8 cellular contexts compared by ENCODE assay signal in the genomic region with DNA sequence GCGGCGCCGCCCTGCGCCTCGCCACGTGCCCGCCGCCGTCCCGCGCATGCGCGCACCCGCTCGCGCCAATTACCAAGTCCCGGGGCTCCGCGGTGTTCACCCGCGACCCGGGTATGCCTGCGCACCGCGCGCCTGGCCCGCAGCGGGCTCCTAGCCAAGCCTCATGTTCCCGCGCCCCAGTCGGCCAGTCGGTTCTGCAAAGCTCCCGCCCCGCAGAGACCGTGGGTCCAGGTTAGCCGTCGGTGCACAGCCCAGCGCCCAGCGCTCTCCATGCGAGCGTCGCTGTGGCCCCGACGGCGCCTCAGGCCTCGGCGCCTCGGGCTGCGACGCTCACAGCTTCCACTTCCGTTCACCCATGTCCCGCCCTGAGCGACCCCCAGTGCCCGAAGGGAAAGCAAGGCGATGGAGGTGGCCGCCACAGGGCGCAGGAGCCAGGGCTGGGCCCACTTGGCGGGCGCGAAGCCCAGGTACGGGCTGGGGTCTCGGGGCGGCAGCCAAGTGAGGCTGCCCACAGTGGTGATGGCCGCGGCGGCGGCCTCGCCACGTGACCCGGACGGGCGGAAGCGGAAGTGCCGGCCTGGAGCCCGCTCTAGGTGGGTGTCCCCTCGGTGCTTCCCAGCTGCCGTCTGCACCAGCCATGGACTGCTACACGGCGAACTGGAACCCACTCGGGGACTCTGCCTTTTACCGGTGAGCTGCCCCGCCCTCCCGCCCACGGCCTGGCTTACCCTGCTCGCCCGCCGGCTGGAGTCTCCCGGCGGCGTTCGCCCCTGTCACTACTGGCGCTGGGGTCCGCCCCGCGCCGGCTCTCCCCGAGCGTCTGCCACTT. TPM values are rescaled to one million over a fixed set of nuclear protein-coding genes. Genes with fewer than 3 reads are reported as not detected.
DNase-seq lines count a peak whose midpoint lies in the region; ATAC-seq and TF ChIP-seq lines count a peak whose summit lies in the region.

A gene with protein sequence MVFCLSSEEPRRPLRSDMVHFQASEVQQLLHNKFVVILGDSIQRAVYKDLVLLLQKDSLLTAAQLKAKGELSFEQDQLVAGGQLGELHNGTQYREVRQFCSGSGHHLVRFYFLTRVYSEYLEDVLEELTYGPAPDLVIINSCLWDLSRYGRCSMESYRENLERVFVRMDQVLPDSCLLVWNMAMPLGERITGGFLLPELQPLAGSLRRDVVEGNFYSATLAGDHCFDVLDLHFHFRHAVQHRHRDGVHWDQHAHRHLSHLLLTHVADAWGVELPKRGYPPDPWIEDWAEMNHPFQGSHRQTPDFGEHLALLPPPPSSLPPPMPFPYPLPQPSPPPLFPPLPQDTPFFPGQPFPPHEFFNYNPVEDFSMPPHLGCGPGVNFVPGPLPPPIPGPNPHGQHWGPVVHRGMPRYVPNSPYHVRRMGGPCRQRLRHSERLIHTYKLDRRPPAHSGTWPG (minus strand): TSS at position 518 of the 829 bp plus-strand sequence. CDS start 743 bp downstream, outside the sequence.
A gene (plus strand): TSS at position 608 of the 829 bp plus-strand sequence. CDS start 30 bp downstream, at position 638.

- no peak for TF ChIP-seq CTCF in GM10266 (IDR thresholded peaks at IDR 0.05; ENCODE audit: control insufficient read depth, insufficient read depth, low read depth, missing control alignments)
- TF ChIP-seq CTCF in heart right ventricle (IDR thresholded peaks at IDR 0.05): no peak
- no peak for TF ChIP-seq CTCF in upper lobe of right lung (IDR thresholded peaks at IDR 0.05)

- H3K9ac ChIP-seq in adipocyte (ENCODE audit: low read length): peak within 1 kb of the TSS; percentile 86

- 3% methylated on average over 85 to 98 of the region's 98 CpGs for WGBS in heart right ventricle, 2 donors

- H3K27me3 ChIP-seq in adipocyte (replicated peaks; ENCODE audit: control insufficient read depth, insufficient read depth, low read length): no peaks in the 10 kb centered on the region
- no peaks in the 10 kb centered on the region for H3K27me3 ChIP-seq in heart right ventricle
- H3K27me3 ChIP-seq in upper lobe of right lung: no peaks in the 10 kb centered on the region

- peaks cover 16% of the 10 kb centered on the region for H3K4me1 ChIP-seq in adipocyte (ENCODE audit: control insufficient read depth, insufficient read depth, low read length)
- H3K4me1 ChIP-seq in heart right ventricle: peaks cover 0 to 23% (median 18%) of the 10 kb centered on the region in 9 donors
- peaks cover 16% of the 10 kb centered on the region for H3K4me1 ChIP-seq in upper lobe of right lung

- H3K9me3 ChIP-seq in adipocyte (ENCODE audit: control insufficient read depth, low read length) (no peaks in the 10 kb centered on the region), heart right ventricle (no peaks in the 10 kb centered on the region), upper lobe of right lung (no peaks in the 10 kb centered on the region)

- intact Hi-C loops in heart right ventricle (cut with DNase I): loop anchor here in 5 of 10 donors (2.0 to 10.0 kb wide), 5 partner anchors 86 to 188 kb away; a partner anchor contains a TSS
- intact Hi-C loops in posterior vena cava (cut with DNase I): no loop called here
- intact Hi-C loops in upper lobe of right lung (cut with DNase I): no loop called here

- H3K4me3 ChIP-seq in adipocyte (ENCODE audit: low read length) (peak within 1 kb of the TSS; percentile 91), heart right ventricle (peak within 1 kb of the TSS; percentile 73 to 97 (median 90)), upper lobe of right lung (peak within 1 kb of the TSS; percentile 96)

- DNase-seq in GM10266 (ENCODE audit: extremely low spot score) (peak; percentile 98), NCI-H1048 (lab: John Stamatoyannopoulos, UW) (peak; percentile 61), T follicular helper cell (ENCODE audit: low read depth) (peak; percentile 82), adipocyte (ENCODE audit: low read depth) (peak; percentile 91), heart right ventricle (peak; percentile 87 to 91), posterior vena cava (ENCODE audit: low spot score) (peak; percentile 97), upper lobe of right lung (peak; percentile 96)

- H3K27ac ChIP-seq in heart right ventricle (peak within 1 kb of the TSS; percentile 74 to 98 (median 93)), upper lobe of right lung (peak within 1 kb of the TSS; percentile 95)

- ATAC-seq in HG02571 (IDR thresholded peaks at IDR 0.05; ENCODE audit: unreplicated experiment) (peak; percentile 96), heart right ventricle (peak; percentile 98 to 99 (median 99)), upper lobe of right lung (peak; percentile 98)

- H3K36me3 ChIP-seq in adipocyte (ENCODE audit: control insufficient read depth, insufficient read depth, low read length, severe bottlenecking) (peaks cover 21% of the 10 kb centered on the region), heart right ventricle (peaks cover 0 to 37% (median 0%) of the 10 kb centered on the region in 9 donors), upper lobe of right lung (no peaks in the 10 kb centered on the region)

RNA-seq across cellular contexts. Expression of the first gene that starts in this region (rescaled TPM):
- total RNA-seq in heart right ventricle (10 to 100 TPM in 3 of 10 donors, 1 to 10 TPM in 7; 4.5 to 11.9 (median 6.5) TPM), posterior vena cava (10 to 100 TPM; 20.1 to 24.8 TPM), upper lobe of right lung (44.3 TPM)
- 10 to 100 TPM; 10.3 to 36.9 TPM for polyA plus RNA-seq in heart right ventricle

RNA-seq across cellular contexts. Expression of the second gene that starts in this region (rescaled TPM):
- 10 to 100 TPM; 13.0 to 22.8 (median 19.3) TPM for total RNA-seq in heart right ventricle
- 10 to 100 TPM; 23.6 to 44.7 TPM for polyA plus RNA-seq in heart right ventricle
- 10 to 100 TPM; 32.3 to 33.1 TPM for total RNA-seq in posterior vena cava
- 34.8 TPM for total RNA-seq in upper lobe of right lung

Comparison
In these comparisons a context has a peak if more than half of its experiments do, and no peak if none do; other contexts are left out.
1. Peak in every context shown above with its lines: DNase-seq, ATAC-seq, H3K4me3 ChIP-seq and H3K27ac ChIP-seq.